8 cellular contexts compared by ENCODE assay signal in the genomic region with DNA sequence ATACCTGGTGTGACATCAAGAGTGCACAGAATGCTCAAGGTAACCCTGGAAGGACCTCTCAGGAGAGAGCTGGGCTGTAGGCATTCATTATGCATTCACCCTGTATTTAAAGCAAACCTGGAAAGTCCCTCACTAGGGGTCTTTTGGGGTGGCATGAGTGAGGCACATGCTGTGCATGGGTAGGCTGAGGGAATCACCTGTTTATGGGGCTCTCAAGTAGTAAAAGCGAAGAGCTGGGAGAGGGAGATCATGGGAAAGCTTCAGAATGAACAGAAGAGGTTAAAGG. TPM values are rescaled to one million over a fixed set of nuclear protein-coding genes. Genes with fewer than 3 reads are reported as not detected.
DNase-seq lines count a peak whose midpoint lies in the region; ATAC-seq and TF ChIP-seq lines count a peak whose summit lies in the region.

No MANE protein-coding gene starts in this region.

- H3K4me1 ChIP-seq in gastroesophageal sphincter (peaks cover 0 to 80% (median 30%) of the 10 kb centered on the region in 3 donors), sigmoid colon (peaks cover 0 to 61% (median 47%) of the 10 kb centered on the region in 4 donors)

- TF ChIP-seq POLR2A in gastroesophageal sphincter (IDR thresholded peaks at IDR 0.05) = no peak
- no peak for TF ChIP-seq POLR2A in sigmoid colon (IDR thresholded peaks at IDR 0.05)

- H3K27ac ChIP-seq in gastroesophageal sphincter (peak overlapping the region; percentile 41 to 99 (median 88)), sigmoid colon (peak overlapping the region; percentile 87 to 99 (median 98))

- TF ChIP-seq CTCF in GM06990 (IDR thresholded peaks at IDR 0.05; ENCODE audit: insufficient read depth, low read length, poor library complexity, severe bottlenecking) (no peak), activated B cell treated with CpG ODN at 0.5 μM for 24 hours (IDR thresholded peaks at IDR 0.05) (no peak), gastroesophageal sphincter (IDR thresholded peaks at IDR 0.05) (no peak), sigmoid colon (IDR thresholded peaks at IDR 0.05) (no peak)

- H3K36me3 ChIP-seq in GM06990 (ENCODE audit: control insufficient read depth, insufficient read depth, low read length) (no peaks in the 10 kb centered on the region), gastroesophageal sphincter (peaks cover 0 to 24% of the 10 kb centered on the region in 2 donors), sigmoid colon (peaks cover 7 to 23% (median 9%) of the 10 kb centered on the region in 4 donors)

- H3K27me3 Mint-ChIP-seq in activated B cell treated with CpG ODN at 0.5 μM for 24 hours = peaks cover 41% of the 10 kb centered on the region

- no peaks in the 10 kb centered on the region for H3K9me3 Mint-ChIP-seq in activated B cell treated with CpG ODN at 0.5 μM for 24 hours

- intact Hi-C loops in activated B cell treated with CpG ODN at 0.5 μM for 24 hours (cut with micrococcal nuclease) (loop anchor here (5.0 kb wide), 1 partner anchor 36 kb away; no protein-coding TSS in a partner anchor), sigmoid colon (cut with DNase I) (loop anchor here (5.0 kb wide), 1 partner anchor 39 kb away; no protein-coding TSS in a partner anchor)

- ATAC-seq in activated B cell treated with CpG ODN at 0.5 μM for 24 hours (ENCODE audit: low read depth) = no peak
- no peak for ATAC-seq in gastroesophageal sphincter
- ATAC-seq in GM21360 (IDR thresholded peaks at IDR 0.05; ENCODE audit: unreplicated experiment) = no peak
- no peak for ATAC-seq in HG02973 (IDR thresholded peaks at IDR 0.05; ENCODE audit: unreplicated experiment)

- peak overlapping the region; percentile 65 for H3K4me3 ChIP-seq in GM06990 (replicated peaks; ENCODE audit: low read depth, low read length)
- H3K4me3 ChIP-seq in gastroesophageal sphincter = peak overlapping the region; percentile 55 to 83
- peak overlapping the region; percentile 62 to 65 (median 64) for H3K4me3 ChIP-seq in sigmoid colon

- WGBS in gastroesophageal sphincter (ENCODE audit: low coverage in 1 of 2), 2 donors = 20 to 30% methylated on average over 1 of the region's 1 CpG
- 6 to 9% methylated on average over 1 of the region's 1 CpG for WGBS in sigmoid colon, 2 donors

- no peaks in the 10 kb centered on the region; the same call in 1 of the 2 replicates for H3K27me3 ChIP-seq in GM06990 (replicated peaks; ENCODE audit: control insufficient read depth, insufficient read depth, low read length)
- H3K27me3 ChIP-seq in gastroesophageal sphincter = no peaks in the 10 kb centered on the region
- H3K27me3 ChIP-seq in sigmoid colon = no peaks in the 10 kb centered on the region

- H3K9me3 ChIP-seq in gastroesophageal sphincter = no peaks in the 10 kb centered on the region
- no peaks in the 10 kb centered on the region for H3K9me3 ChIP-seq in sigmoid colon

- TF ChIP-seq EP300 in gastroesophageal sphincter (IDR thresholded peaks at IDR 0.05) (no peak), sigmoid colon (IDR thresholded peaks at IDR 0.05) (no peak)

- H3K36me3 Mint-ChIP-seq in activated B cell treated with CpG ODN at 0.5 μM for 24 hours (ENCODE audit: low read depth) = no peaks in the 10 kb centered on the region

- POLR2A ChIA-PET in activated B cell treated with CpG ODN at 0.5 μM for 24 hours (lab: Charles Lee) = interaction anchor here (0.6 to 1.8 kb wide), 4 partner anchors 15 to 43 kb away, joined by 3 to 7 read pairs (median 4); no protein-coding TSS in a partner anchor

- H3K4me1 Mint-ChIP-seq in activated B cell treated with CpG ODN at 0.5 μM for 24 hours = peaks cover 30% of the 10 kb centered on the region

- CTCF ChIA-PET in activated B cell treated with CpG ODN at 0.5 μM for 24 hours (lab: Charles Lee) = interaction anchor here (1.5 to 1.6 kb wide), 2 partner anchors 33 to 37 kb away, joined by 4 read pairs; no protein-coding TSS in a partner anchor

- H3K4me3 Mint-ChIP-seq in activated B cell treated with CpG ODN at 0.5 μM for 24 hours = peak overlapping the region; percentile 68

- no peak for DNase-seq in GM06990 (ENCODE audit: extremely low read depth, insufficient read length)
- DNase-seq in activated B cell treated with CpG ODN at 0.5 μM for 24 hours = no peak
- no peak for DNase-seq in sigmoid colon
- DNase-seq in NOMO-1 (lab: John Stamatoyannopoulos, UW; ENCODE audit: unreplicated experiment in 2 of 2) = no peak
- DNase-seq in NCI-H1694 treated with DMSO at 0.1 percent for 48 hours (lab: John Stamatoyannopoulos, UW) = no peak

- H3K27ac Mint-ChIP-seq in activated B cell treated with CpG ODN at 0.5 μM for 24 hours = no peak overlapping the region

RNA-seq across cellular contexts. Expression of a gene that starts 0.7 kb away (rescaled TPM):
- total RNA-seq in activated B cell treated with CpG ODN at 0.5 μM for 24 hours (0.29 TPM in 1 of 2 replicates, not detected in the other), gastroesophageal sphincter (10 to 100 TPM; 13.1 to 25.8 (median 16.1) TPM), sigmoid colon (10 to 100 TPM; 15.5 to 22.5 (median 16.4) TPM)
- 100 to 1,000 TPM in 1 of 3 donors, 10 to 100 TPM in 2; 34.7 to 112 (median 48.1) TPM for polyA plus RNA-seq in sigmoid colon

RNA-seq across cellular contexts. Expression of a gene that starts 7.2 kb away (rescaled TPM):
- total RNA-seq in activated B cell treated with CpG ODN at 0.5 μM for 24 hours (77.3 and 85.2 TPM in 2 replicates), gastroesophageal sphincter (10 to 100 TPM; 12.5 to 16.8 (median 13.9) TPM), sigmoid colon (10 to 100 TPM in 3 of 4 donors, 1 to 10 TPM in 1; 8.0 to 21.4 (median 14.0) TPM)
- 100 to 1,000 TPM in 1 of 3 donors, 10 to 100 TPM in 2; 46.8 to 151 (median 77.4) TPM for polyA plus RNA-seq in sigmoid colon

RNA-seq across cellular contexts. Expression of a gene that starts 11.9 kb away (rescaled TPM):
- 33.2 and 36.8 TPM in 2 replicates for total RNA-seq in activated B cell treated with CpG ODN at 0.5 μM for 24 hours
- total RNA-seq in gastroesophageal sphincter = 100 to 1,000 TPM in 2 of 4 donors, 10 to 100 TPM in 2; 57.9 to 128 (median 87.7) TPM
- total RNA-seq in sigmoid colon = 100 to 1,000 TPM in 3 of 4 donors, 10 to 100 TPM in 1; 29.2 to 144 (median 127) TPM
- polyA plus RNA-seq in sigmoid colon = 100 to 1,000 TPM; 143 to 220 (median 196) TPM

RNA-seq across cellular contexts. Expression of a gene that starts 44.7 kb away (rescaled TPM):
- 128 and 132 TPM in 2 replicates for total RNA-seq in activated B cell treated with CpG ODN at 0.5 μM for 24 hours
- 100 to 1,000 TPM in 1 of 4 donors, 10 to 100 TPM in 3; 80.8 to 144 (median 92.3) TPM for total RNA-seq in gastroesophageal sphincter
- total RNA-seq in sigmoid colon = 100 to 1,000 TPM in 3 of 4 donors, 10 to 100 TPM in 1; 72.9 to 119 (median 110) TPM
- 100 to 1,000 TPM in 2 of 3 donors, 10 to 100 TPM in 1; 74.2 to 245 (median 114) TPM for polyA plus RNA-seq in sigmoid colon

RNA-seq across cellular contexts. Expression of a gene that starts 45.2 kb away (rescaled TPM):
- 1.2 and 1.9 TPM in 2 replicates for total RNA-seq in activated B cell treated with CpG ODN at 0.5 μM for 24 hours
- 1 to 10 TPM in 1 of 4 donors, under 1 TPM in 2, not detected in 1; 0.35 to 1.9 (median 0.40) TPM for total RNA-seq in gastroesophageal sphincter
- 1 to 10 TPM in 1 of 4 donors, under 1 TPM in 3; 0.16 to 3.0 (median 0.52) TPM for total RNA-seq in sigmoid colon
- polyA plus RNA-seq in sigmoid colon = under 1 TPM in 2 of 3 donors, not detected in 1; 0.60 to 0.92 TPM

Comparison
In these comparisons a context has a peak if more than half of its experiments do, and no peak if none do; other contexts are left out.
1. RNA of a gene that starts 0.7 kb away (total RNA-seq): 13.1 to 25.8 TPM in gastroesophageal sphincter and 15.5 to 22.5 TPM in sigmoid colon; 0.29 TPM in activated B cell treated with CpG ODN at 0.5 μM for 24 hours; every median in the first group is over 10 times any median in the second.
2. Peak in every context shown above with its lines, with median percentiles within 50 percentile points of each other: H3K4me3 ChIP-seq.